2 cellular contexts compared by ENCODE assay signal in genomic region chr3:120324185-120324584, GRCh38.
A peak's percentile ranks its signal among the peaks of the same experiment; 100 is the strongest.
TF ChIP-seq lines count a peak whose summit lies in the region.

No MANE protein-coding gene starts in this region.

TF ChIP-seq in IMR-90, 13 proteins besides CTCF, POLR2A, EP300 and RAD21:
- TF ChIP-seq MAFK (IDR thresholded peaks at IDR 0.05; ENCODE audit: low read depth, low read length), result peak; percentile 54
- TF ChIP-seq BHLHE40 (IDR thresholded peaks at IDR 0.05; ENCODE audit: low read depth, low read length), result no peak

TF ChIP-seq in HepG2, 621 proteins besides CTCF, POLR2A, EP300 and RAD21:
- TF ChIP-seq ATF7 (IDR thresholded peaks at IDR 0.05) (peak; percentile 74), ATF7 (CRISPR knock-in tag; IDR thresholded peaks at IDR 0.05) (no peak), NBN (conservative IDR thresholded peaks at IDR 0.05) (no peak)
